ENCODE assay signal across 20 cellular contexts in genomic region chr3:5663604-5664003, GRCh38.
"Had no signal": no experiment of that assay in that cellular context is flagged by ENCODE, and none has a peak within 500 bp of the region (broad histone marks: within the 10 kb centered on the region; RNA-seq: fewer than 3 reads in every experiment).

No MANE protein-coding gene starts in this region.

- H3K4me3 ChIP-seq: left ventricle myocardium inferior, lung, ovary, right atrium auricular region, right lobe of liver, smooth muscle cell, tibial nerve, uterus had no signal

- H3K4me2 ChIP-seq: smooth muscle cell had no signal

- H3K9me3 ChIP-seq: ovary, right lobe of liver, uterus had no signal

- ATAC-seq: natural killer cell treated with Interleukin-12 subunit alpha and Interleukin-12 subunit beta and Interleukin-15 and Interleukin-18, amount 100 ng/mL, for 72 hours; right lobe of liver; stimulated activated memory B cell treated with anti-CD40 and anti-IgM and Interleukin-4, amounts not matched to agents 10 μg/mL and 1 μg/mL and 100 μg/mL, for 72 hours; stimulated activated naive CD8-positive, alpha-beta T cell treated with anti-CD3 and anti-CD28 coated beads, Interleukin-15, amount 100 ng/mL, for 72 hours had no signal

- H3K36me3 ChIP-seq: left ventricle myocardium inferior, ovary, right atrium auricular region, right lobe of liver, tibial nerve, uterus had no signal

- DNase-seq: islet precursor cell; left ventricle myocardium inferior; mesendoderm; naive B cell; ovary; right lobe of liver; stimulated activated CD4-positive, alpha-beta T cell treated with anti-CD3 and anti-CD28 coated beads, Interleukin-1b, Interleukin-23, amount 100 ng/mL, for 48 hours; stimulated activated CD4-positive, alpha-beta T cell treated with anti-CD3 and anti-CD28 coated beads, Interleukin-2, amount 100 ng/mL, for 48 hours; stimulated activated CD4-positive, alpha-beta T cell treated with anti-CD3 and anti-CD28 coated beads, Interleukin-4, amount 100 ng/mL, for 4 hours; stimulated activated CD8-positive, alpha-beta memory T cell treated with anti-CD3 and anti-CD28 coated beads, Interleukin-4, amount 100 ng/mL, for 48 hours; stimulated activated naive CD4-positive, alpha-beta T cell treated with Interleukin-2 at 50 U/mL for 16 hours; stimulated activated naive CD8-positive, alpha-beta T cell treated with anti-CD3 and anti-CD28 coated beads, Interleukin-15, amount 100 ng/mL, for 72 hours; substantia nigra; uterus had no signal

- H3K27me3 ChIP-seq: ovary, right atrium auricular region, right lobe of liver, tibial nerve, uterus had no signal

- H3K27ac ChIP-seq: left ventricle myocardium inferior, ovary, right atrium auricular region, right lobe of liver, tibial nerve, uterus had no signal

- H3K4me1 ChIP-seq: left ventricle myocardium inferior, right atrium auricular region, right lobe of liver, tibial nerve, uterus had no signal
